Comparison of ENCODE assay signal across 1 cellular context in genomic region chr16:57409870-57410585, GRCh38.
A peak's percentile ranks its signal among the peaks of the same experiment; 100 is the strongest.
TF ChIP-seq lines count a peak whose summit lies in the region.

No MANE protein-coding gene starts in this region.

TF ChIP-seq in HEK293, 187 proteins besides CTCF, POLR2A, EP300 and RAD21 (continued from another document and continues in another):
- TF ChIP-seq ZNF645 (tag by site-specific recombination; IDR thresholded peaks at IDR 0.05) (no peak), ZNF426 (tag by site-specific recombination; IDR thresholded peaks at IDR 0.05) (no peak), ZBTB8A (tag by site-specific recombination; IDR thresholded peaks at IDR 0.05) (no peak), ZNF473 (tag by site-specific recombination; IDR thresholded peaks at IDR 0.05) (no peak), ZSCAN23 (tag by site-specific recombination; IDR thresholded peaks at IDR 0.05) (no peak), ZNF146 (tag by site-specific recombination; IDR thresholded peaks at IDR 0.05) (no peak), ZFHX2 (tag by site-specific recombination; conservative IDR thresholded peaks at IDR 0.05) (peak; percentile 86), ZNF404 (tag by site-specific recombination; IDR thresholded peaks at IDR 0.05) (no peak), ZNF677 (tag by site-specific recombination; IDR thresholded peaks at IDR 0.05) (no peak), ZNF530 (tag by site-specific recombination; IDR thresholded peaks at IDR 0.05; ENCODE audit: low read depth) (peak; percentile 88; the same call in 1 of the 2 replicates), ZIC2 (tag by site-specific recombination; IDR thresholded peaks at IDR 0.05) (no peak), ZNF416 (tag by site-specific recombination; IDR thresholded peaks at IDR 0.05) (no peak), REST (tag by site-specific recombination; IDR thresholded peaks at IDR 0.05) (no peak), ZNF610 (tag by site-specific recombination; IDR thresholded peaks at IDR 0.05; ENCODE audit: borderline replicate concordance) (no peak), ZNF626 (tag by site-specific recombination; IDR thresholded peaks at IDR 0.05) (no peak), KLF1 (tag by site-specific recombination; IDR thresholded peaks at IDR 0.05) (peak; percentile 91), ZNF280D (tag by site-specific recombination; IDR thresholded peaks at IDR 0.05) (no peak), TCF7L2 (IDR thresholded peaks at IDR 0.05; ENCODE audit: borderline replicate concordance, low read depth, low read length) (no peak), ZNF501 (tag by site-specific recombination; IDR thresholded peaks at IDR 0.05) (no peak), PBX3 (CRISPR knock-in tag; IDR thresholded peaks at IDR 0.05) (no peak), GLI4 (tag by site-specific recombination; IDR thresholded peaks at IDR 0.05) (no peak), WT1 (tag by site-specific recombination; IDR thresholded peaks at IDR 0.05) (peak; percentile 83), PRDM6 (tag by site-specific recombination; IDR thresholded peaks at IDR 0.05) (no peak), ZNF335 (tag by site-specific recombination; conservative IDR thresholded peaks at IDR 0.05) (peak; percentile 39; the same call in 1 of the 2 replicates), ZNF132 (tag by site-specific recombination; IDR thresholded peaks at IDR 0.05; ENCODE audit: borderline replicate concordance) (no peak), ZNF629 (tag by site-specific recombination; IDR thresholded peaks at IDR 0.05) (no peak), ZBTB21 (tag by site-specific recombination; IDR thresholded peaks at IDR 0.05) (no peak), ZNF792 (tag by site-specific recombination; IDR thresholded peaks at IDR 0.05) (no peak)
- TF ChIP-seq, protein P1, sequence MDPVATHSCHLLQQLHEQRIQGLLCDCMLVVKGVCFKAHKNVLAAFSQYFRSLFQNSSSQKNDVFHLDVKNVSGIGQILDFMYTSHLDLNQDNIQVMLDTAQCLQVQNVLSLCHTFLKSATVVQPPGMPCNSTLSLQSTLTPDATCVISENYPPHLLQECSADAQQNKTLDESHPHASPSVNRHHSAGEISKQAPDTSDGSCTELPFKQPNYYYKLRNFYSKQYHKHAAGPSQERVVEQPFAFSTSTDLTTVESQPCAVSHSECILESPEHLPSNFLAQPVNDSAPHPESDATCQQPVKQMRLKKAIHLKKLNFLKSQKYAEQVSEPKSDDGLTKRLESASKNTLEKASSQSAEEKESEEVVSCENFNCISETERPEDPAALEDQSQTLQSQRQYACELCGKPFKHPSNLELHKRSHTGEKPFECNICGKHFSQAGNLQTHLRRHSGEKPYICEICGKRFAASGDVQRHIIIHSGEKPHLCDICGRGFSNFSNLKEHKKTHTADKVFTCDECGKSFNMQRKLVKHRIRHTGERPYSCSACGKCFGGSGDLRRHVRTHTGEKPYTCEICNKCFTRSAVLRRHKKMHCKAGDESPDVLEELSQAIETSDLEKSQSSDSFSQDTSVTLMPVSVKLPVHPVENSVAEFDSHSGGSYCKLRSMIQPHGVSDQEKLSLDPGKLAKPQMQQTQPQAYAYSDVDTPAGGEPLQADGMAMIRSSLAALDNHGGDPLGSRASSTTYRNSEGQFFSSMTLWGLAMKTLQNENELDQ (tag by site-specific recombination; IDR thresholded peaks at IDR 0.05; ENCODE audit: low read depth): no peak
- TF ChIP-seq, protein P2, sequence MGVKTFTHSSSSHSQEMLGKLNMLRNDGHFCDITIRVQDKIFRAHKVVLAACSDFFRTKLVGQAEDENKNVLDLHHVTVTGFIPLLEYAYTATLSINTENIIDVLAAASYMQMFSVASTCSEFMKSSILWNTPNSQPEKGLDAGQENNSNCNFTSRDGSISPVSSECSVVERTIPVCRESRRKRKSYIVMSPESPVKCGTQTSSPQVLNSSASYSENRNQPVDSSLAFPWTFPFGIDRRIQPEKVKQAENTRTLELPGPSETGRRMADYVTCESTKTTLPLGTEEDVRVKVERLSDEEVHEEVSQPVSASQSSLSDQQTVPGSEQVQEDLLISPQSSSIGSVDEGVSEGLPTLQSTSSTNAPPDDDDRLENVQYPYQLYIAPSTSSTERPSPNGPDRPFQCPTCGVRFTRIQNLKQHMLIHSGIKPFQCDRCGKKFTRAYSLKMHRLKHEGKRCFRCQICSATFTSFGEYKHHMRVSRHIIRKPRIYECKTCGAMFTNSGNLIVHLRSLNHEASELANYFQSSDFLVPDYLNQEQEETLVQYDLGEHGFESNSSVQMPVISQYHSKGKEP (tag by site-specific recombination; IDR thresholded peaks at IDR 0.05): no peak
- TF ChIP-seq, protein P3, sequence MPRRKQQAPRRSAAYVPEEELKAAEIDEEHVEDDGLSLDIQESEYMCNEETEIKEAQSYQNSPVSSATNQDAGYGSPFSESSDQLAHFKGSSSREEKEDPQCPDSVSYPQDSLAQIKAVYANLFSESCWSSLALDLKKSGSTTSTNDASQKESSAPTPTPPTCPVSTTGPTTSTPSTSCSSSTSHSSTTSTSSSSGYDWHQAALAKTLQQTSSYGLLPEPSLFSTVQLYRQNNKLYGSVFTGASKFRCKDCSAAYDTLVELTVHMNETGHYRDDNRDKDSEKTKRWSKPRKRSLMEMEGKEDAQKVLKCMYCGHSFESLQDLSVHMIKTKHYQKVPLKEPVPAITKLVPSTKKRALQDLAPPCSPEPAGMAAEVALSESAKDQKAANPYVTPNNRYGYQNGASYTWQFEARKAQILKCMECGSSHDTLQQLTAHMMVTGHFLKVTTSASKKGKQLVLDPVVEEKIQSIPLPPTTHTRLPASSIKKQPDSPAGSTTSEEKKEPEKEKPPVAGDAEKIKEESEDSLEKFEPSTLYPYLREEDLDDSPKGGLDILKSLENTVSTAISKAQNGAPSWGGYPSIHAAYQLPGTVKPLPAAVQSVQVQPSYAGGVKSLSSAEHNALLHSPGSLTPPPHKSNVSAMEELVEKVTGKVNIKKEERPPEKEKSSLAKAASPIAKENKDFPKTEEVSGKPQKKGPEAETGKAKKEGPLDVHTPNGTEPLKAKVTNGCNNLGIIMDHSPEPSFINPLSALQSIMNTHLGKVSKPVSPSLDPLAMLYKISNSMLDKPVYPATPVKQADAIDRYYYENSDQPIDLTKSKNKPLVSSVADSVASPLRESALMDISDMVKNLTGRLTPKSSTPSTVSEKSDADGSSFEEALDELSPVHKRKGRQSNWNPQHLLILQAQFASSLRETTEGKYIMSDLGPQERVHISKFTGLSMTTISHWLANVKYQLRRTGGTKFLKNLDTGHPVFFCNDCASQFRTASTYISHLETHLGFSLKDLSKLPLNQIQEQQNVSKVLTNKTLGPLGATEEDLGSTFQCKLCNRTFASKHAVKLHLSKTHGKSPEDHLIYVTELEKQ (tag by site-specific recombination; IDR thresholded peaks at IDR 0.05; ENCODE audit: borderline replicate concordance): no peak
- TF ChIP-seq, protein P4, sequence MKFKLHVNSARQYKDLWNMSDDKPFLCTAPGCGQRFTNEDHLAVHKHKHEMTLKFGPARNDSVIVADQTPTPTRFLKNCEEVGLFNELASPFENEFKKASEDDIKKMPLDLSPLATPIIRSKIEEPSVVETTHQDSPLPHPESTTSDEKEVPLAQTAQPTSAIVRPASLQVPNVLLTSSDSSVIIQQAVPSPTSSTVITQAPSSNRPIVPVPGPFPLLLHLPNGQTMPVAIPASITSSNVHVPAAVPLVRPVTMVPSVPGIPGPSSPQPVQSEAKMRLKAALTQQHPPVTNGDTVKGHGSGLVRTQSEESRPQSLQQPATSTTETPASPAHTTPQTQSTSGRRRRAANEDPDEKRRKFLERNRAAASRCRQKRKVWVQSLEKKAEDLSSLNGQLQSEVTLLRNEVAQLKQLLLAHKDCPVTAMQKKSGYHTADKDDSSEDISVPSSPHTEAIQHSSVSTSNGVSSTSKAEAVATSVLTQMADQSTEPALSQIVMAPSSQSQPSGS (tag by site-specific recombination; IDR thresholded peaks at IDR 0.05; ENCODE audit: low read depth): no peak
- TF ChIP-seq, protein P5, sequence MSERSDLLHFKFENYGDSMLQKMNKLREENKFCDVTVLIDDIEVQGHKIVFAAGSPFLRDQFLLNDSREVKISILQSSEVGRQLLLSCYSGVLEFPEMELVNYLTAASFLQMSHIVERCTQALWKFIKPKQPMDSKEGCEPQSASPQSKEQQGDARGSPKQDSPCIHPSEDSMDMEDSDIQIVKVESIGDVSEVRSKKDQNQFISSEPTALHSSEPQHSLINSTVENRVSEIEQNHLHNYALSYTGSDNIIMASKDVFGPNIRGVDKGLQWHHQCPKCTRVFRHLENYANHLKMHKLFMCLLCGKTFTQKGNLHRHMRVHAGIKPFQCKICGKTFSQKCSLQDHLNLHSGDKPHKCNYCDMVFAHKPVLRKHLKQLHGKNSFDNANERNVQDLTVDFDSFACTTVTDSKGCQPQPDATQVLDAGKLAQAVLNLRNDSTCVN (tag by site-specific recombination; optimal IDR thresholded peaks at IDR 0.05): no peak
